2 cellular contexts compared by ENCODE assay signal in genomic region chr3:49519266-49519665, GRCh38.
TF ChIP-seq lines count a peak whose summit lies in the region.

No MANE protein-coding gene starts in this region.

TF ChIP-seq in HCT116, 20 proteins besides CTCF, POLR2A, EP300 and RAD21 (continued from another document):
- TF ChIP-seq YY1 (IDR thresholded peaks at IDR 0.05; ENCODE audit: extremely low read depth, insufficient replicate concordance, low read depth, low read length) (no peak), EGR1 (IDR thresholded peaks at IDR 0.05; ENCODE audit: low read depth) (no peak), ATF3 (IDR thresholded peaks at IDR 0.05) (no peak), JUND (IDR thresholded peaks at IDR 0.05) (no peak), TCF7L2 (IDR thresholded peaks at IDR 0.05; ENCODE audit: borderline replicate concordance, extremely low read depth, insufficient read depth, insufficient read length) (no peak), FOSL1 (IDR thresholded peaks at IDR 0.05; ENCODE audit: low read depth) (no peak), REST (IDR thresholded peaks at IDR 0.05; ENCODE audit: low read depth) (no peak), ZBTB33 (IDR thresholded peaks at IDR 0.05; ENCODE audit: extremely low read depth, insufficient replicate concordance, low read length) (no peak), ELF1 (IDR thresholded peaks at IDR 0.05; ENCODE audit: borderline replicate concordance, low read depth) (no peak), MAX (IDR thresholded peaks at IDR 0.05) (no peak)

TF ChIP-seq in liver, 16 proteins besides CTCF, POLR2A, EP300 and RAD21 (continued from another document):
- TF ChIP-seq YY1 (IDR thresholded peaks at IDR 0.05) (no peak), FOXA2 (IDR thresholded peaks at IDR 0.05) (no peak), FOXA1 (IDR thresholded peaks at IDR 0.05) (no peak), MAX (IDR thresholded peaks at IDR 0.05) (no peak), TAF1 (conservative IDR thresholded peaks at IDR 0.05) (no peak), RXRA (IDR thresholded peaks at IDR 0.05) (no peak), ZBTB33 (IDR thresholded peaks at IDR 0.05) (no peak), EGR1 (IDR thresholded peaks at IDR 0.05; ENCODE audit: low read depth in 2 of 2) (no peak), JUND (IDR thresholded peaks at IDR 0.05) (no peak), REST (IDR thresholded peaks at IDR 0.05) (no peak), ATF3 (IDR thresholded peaks at IDR 0.05) (no peak)
TF ChIP-seq in liver: peak in this region for 0.
